In genomic region chr9:677461-678097, GRCh38 we compare ENCODE assay signal across 8 cellular contexts.
DNase-seq lines count a peak whose midpoint lies in the region; ATAC-seq and TF ChIP-seq lines count a peak whose summit lies in the region.

No MANE protein-coding gene starts in this region.

- H3K4me1 Mint-ChIP-seq in T-helper 17 cell, result peaks cover 11% of the 10 kb centered on the region

- H3K36me3 Mint-ChIP-seq in T-helper 17 cell (ENCODE audit: low read depth), result peaks cover 4% of the 10 kb centered on the region

- H3K9ac ChIP-seq in skeletal muscle tissue (ENCODE audit: low read depth in 1 of 3, low read length in 3 of 3), result peak overlapping the region; percentile 66 to 80 (median 69)

- H3K27me3 Mint-ChIP-seq in T-helper 17 cell, result peaks cover 6% of the 10 kb centered on the region

- peaks cover 0 to 38% (median 2%) of the 10 kb centered on the region in 3 donors for H3K4me1 ChIP-seq in gastroesophageal sphincter
- H3K4me1 ChIP-seq in skeletal muscle tissue (ENCODE audit: control insufficient read depth in 3 of 3, insufficient read depth in 3 of 3, low read length in 3 of 3), result peaks cover 2 to 7% (median 3%) of the 10 kb centered on the region in 3 donors

- TF ChIP-seq CTCF in gastroesophageal sphincter (IDR thresholded peaks at IDR 0.05) (no peak), foreskin fibroblast (IDR thresholded peaks at IDR 0.05; ENCODE audit: low read depth, low read length) (no peak)

- no peak overlapping the region for H3K27ac Mint-ChIP-seq in T-helper 17 cell

- ATAC-seq in T-helper 17 cell, result no peak
- peak; percentile 70 for ATAC-seq in gastroesophageal sphincter
- no peak for ATAC-seq in GM18502 (IDR thresholded peaks at IDR 0.05; ENCODE audit: poor library complexity, unreplicated experiment)
- ATAC-seq in GM19397 (IDR thresholded peaks at IDR 0.05; ENCODE audit: unreplicated experiment), result no peak

- no peak for TF ChIP-seq EP300 in gastroesophageal sphincter (IDR thresholded peaks at IDR 0.05)

- peak overlapping the region; percentile 83 for H3K4me3 Mint-ChIP-seq in T-helper 17 cell

- peak; percentile 72 for DNase-seq in Daoy (ENCODE audit: low read depth)
- DNase-seq in T-helper 17 cell, result no peak
- no peak for DNase-seq in foreskin fibroblast
- DNase-seq in T1000 (lab: John Stamatoyannopoulos, UW), result no peak

- peak in 1 of 2 donors; percentile 16 for TF ChIP-seq POLR2A in gastroesophageal sphincter (IDR thresholded peaks at IDR 0.05)

- 6 to 16% methylated on average over 10 to 11 of the region's 11 CpGs for WGBS in gastroesophageal sphincter (ENCODE audit: low coverage in 1 of 2), 2 donors

- H3K27ac ChIP-seq in gastroesophageal sphincter (peak overlapping the region; percentile 78 to 93 (median 83)), skeletal muscle tissue (ENCODE audit: low read depth, low read length) (peak overlapping the region; percentile 31)

- H3K36me3 ChIP-seq in gastroesophageal sphincter, result no peaks in the 10 kb centered on the region
- no peaks in the 10 kb centered on the region for H3K36me3 ChIP-seq in skeletal muscle tissue (ENCODE audit: control insufficient read depth in 3 of 3, insufficient read depth in 3 of 3, low read length in 3 of 3)

- H3K27me3 ChIP-seq in gastroesophageal sphincter (no peaks in the 10 kb centered on the region), skeletal muscle tissue (ENCODE audit: control insufficient read depth in 3 of 3, insufficient read depth in 3 of 3, low read length in 3 of 3) (no peaks in the 10 kb centered on the region)

- peak overlapping the region; percentile 46 to 83 for H3K4me3 ChIP-seq in gastroesophageal sphincter
- peak overlapping the region; percentile 49 to 77 (median 75) for H3K4me3 ChIP-seq in skeletal muscle tissue (ENCODE audit: low read length in 3 of 3)
- peak overlapping the region in 1 of 2 donors; percentile 14 for H3K4me3 ChIP-seq in foreskin fibroblast (ENCODE audit: low read depth in 1 of 2, low read length in 2 of 2)

- no peaks in the 10 kb centered on the region for H3K9me3 ChIP-seq in T-helper 17 cell (ENCODE audit: control insufficient read depth, low read length, poor library complexity, severe bottlenecking)
- H3K9me3 ChIP-seq in gastroesophageal sphincter, result no peaks in the 10 kb centered on the region
- no peaks in the 10 kb centered on the region for H3K9me3 ChIP-seq in skeletal muscle tissue (ENCODE audit: control insufficient read depth in 3 of 3, low read length in 3 of 3)
